Comparison of ENCODE assay signal across 19 cellular contexts in the genomic region with DNA sequence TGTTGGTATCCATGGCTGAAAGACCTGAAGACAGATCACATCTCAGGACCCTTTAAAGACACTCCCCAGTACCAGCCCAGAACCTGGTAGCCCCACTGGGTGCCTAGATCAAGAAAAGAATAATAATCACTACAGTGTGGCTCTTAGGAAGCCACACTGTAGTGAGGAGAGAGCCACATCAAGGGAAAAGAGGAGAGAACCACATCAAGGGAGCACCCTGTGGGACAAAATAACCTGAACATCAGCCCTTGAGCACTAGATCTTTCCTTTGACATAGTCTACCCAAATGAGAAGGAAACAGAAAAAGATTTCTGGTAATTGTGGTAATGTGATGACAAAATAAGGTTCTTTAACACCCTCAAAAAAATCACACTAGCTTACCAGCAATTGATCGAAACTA. TPM values are rescaled to one million over a fixed set of nuclear protein-coding genes. Genes with fewer than 3 reads are reported as not detected.
DNase-seq lines count a peak whose midpoint lies in the region; ATAC-seq and TF ChIP-seq lines count a peak whose summit lies in the region.
"Had no signal": no experiment of that assay in that cellular context is flagged by ENCODE, and none has a peak within 500 bp of the region (broad histone marks: within the 10 kb centered on the region; RNA-seq: fewer than 3 reads in every experiment).

No MANE protein-coding gene starts in this region.

- no peak for DNase-seq in activated T-cell treated with anti-CD3 and anti-CD28 coated beads, Interleukin-2, amount 50 U/mL, for 4 hours
- no peak for DNase-seq in activated T-cell treated with anti-CD3 and anti-CD28 coated beads, Interleukin-2, amount 50 U/mL, for 48 hours
- DNase-seq in DND-41 (peak; percentile 75), mesendoderm (no peak), NCI-H146 treated with DMSO at 0.1 percent for 48 hours (lab: John Stamatoyannopoulos, UW; ENCODE audit: unreplicated experiment) (no peak), glomerular visceral epithelial cell (ENCODE audit: extremely low spot score) (no peak)
- DNase-seq: DMS53, H7, Karpas-422, NCI-H1105 treated with DMSO at 0.1 percent for 48 hours, NCI-H187 treated with DMSO at 0.1 percent for 48 hours, NCI-H446, PC-9 had no signal

- H4K8ac ChIP-seq in mesendoderm (ENCODE audit: low read depth, low read length), result no peak overlapping the region

- no peaks in the 10 kb centered on the region for H3K79me1 ChIP-seq in mesendoderm (ENCODE audit: low read length)

- H3K18ac ChIP-seq in mesendoderm (ENCODE audit: low read length), result no peak overlapping the region

- H2AFZ ChIP-seq in DND-41 (ENCODE audit: low read depth, low read length), result no peak overlapping the region
- H2AFZ ChIP-seq: PC-9 had no signal

- H3K27ac ChIP-seq in DND-41 (ENCODE audit: low read length), result no peak overlapping the region
- peak overlapping the region; percentile 44 for H3K27ac ChIP-seq in mesendoderm (ENCODE audit: low read depth, low read length)
- H3K27ac ChIP-seq: A549, C4-2B, PC-9 had no signal

- no peaks in the 10 kb centered on the region for H3K27me3 ChIP-seq in DND-41 (ENCODE audit: insufficient read depth, low read length, poor library complexity)
- H3K27me3 ChIP-seq in mesendoderm (ENCODE audit: insufficient read depth, low read length, poor library complexity), result no peaks in the 10 kb centered on the region

- H3K79me2 ChIP-seq in DND-41 (ENCODE audit: insufficient read depth, low read length), result no peaks in the 10 kb centered on the region
- H3K79me2 ChIP-seq in mesendoderm (ENCODE audit: control insufficient read depth, insufficient read depth, low read length), result no peaks in the 10 kb centered on the region

- no peak overlapping the region for H2BK15ac ChIP-seq in mesendoderm (replicated peaks; ENCODE audit: low read depth)

- H2BK120ac ChIP-seq in mesendoderm (ENCODE audit: low read depth, low read length), result no peak overlapping the region

- no peak overlapping the region for H3K23ac ChIP-seq in mesendoderm (ENCODE audit: low read length)

- H3K4me2 ChIP-seq in DND-41 (ENCODE audit: insufficient read depth, low read length), result peak overlapping the region; percentile 42
- no peak overlapping the region for H3K4me2 ChIP-seq in mesendoderm (ENCODE audit: low read length)
- H3K4me2 ChIP-seq: A549, PC-9 had no signal

- H3K27ac Mint-ChIP-seq in activated T-helper 17 cell treated with anti-CD3 and anti-CD28 coated beads, Interleukin-2, amount 50 U/mL, for 72 hours, result no peak overlapping the region

- H3K36me3 ChIP-seq in DND-41 (ENCODE audit: insufficient read depth, low read length) (no peaks in the 10 kb centered on the region), mesendoderm (ENCODE audit: control insufficient read depth, insufficient read depth, low read length) (no peaks in the 10 kb centered on the region)

- H2AK5ac ChIP-seq in mesendoderm (ENCODE audit: low read length), result no peak overlapping the region

- H3K9me3 Mint-ChIP-seq in activated T-cell treated with anti-CD3 and anti-CD28 coated beads, Interleukin-2, amount 50 U/mL, for 4 hours, result peaks cover 19% of the 10 kb centered on the region
- H3K9me3 Mint-ChIP-seq in activated T-helper 17 cell treated with anti-CD3 and anti-CD28 coated beads, Interleukin-2, amount 50 U/mL, for 72 hours, result peaks cover 5% of the 10 kb centered on the region

- no peak overlapping the region for H4K5ac ChIP-seq in mesendoderm (ENCODE audit: low read length)

- H3K27me3 Mint-ChIP-seq in activated T-cell treated with anti-CD3 and anti-CD28 coated beads, Interleukin-2, amount 50 U/mL, for 4 hours (ENCODE audit: low read depth), result no peaks in the 10 kb centered on the region
- H3K27me3 Mint-ChIP-seq in activated T-helper 17 cell treated with anti-CD3 and anti-CD28 coated beads, Interleukin-2, amount 50 U/mL, for 72 hours, result no peaks in the 10 kb centered on the region

- no peaks in the 10 kb centered on the region for H3K36me3 Mint-ChIP-seq in activated T-cell treated with anti-CD3 and anti-CD28 coated beads, Interleukin-2, amount 50 U/mL, for 4 hours (ENCODE audit: insufficient read depth)
- H3K36me3 Mint-ChIP-seq in activated T-helper 17 cell treated with anti-CD3 and anti-CD28 coated beads, Interleukin-2, amount 50 U/mL, for 72 hours (ENCODE audit: low read depth), result no peaks in the 10 kb centered on the region

- H3K9ac ChIP-seq in DND-41 (ENCODE audit: low read depth, low read length) (no peak overlapping the region), mesendoderm (ENCODE audit: low read length) (no peak overlapping the region)

- H3K4ac ChIP-seq in mesendoderm (ENCODE audit: low read depth, low read length), result peak overlapping the region; percentile 36

- peak; percentile 58 to 72 for ATAC-seq in activated T-cell treated with anti-CD3 and anti-CD28 coated beads, Interleukin-2, amount 50 U/mL, for 4 hours
- peak; percentile 99 for ATAC-seq in DND-41 (ENCODE audit: insufficient read depth, low read depth)
- ATAC-seq in activated T-helper 17 cell treated with anti-CD3 and anti-CD28 coated beads, Interleukin-2, amount 50 U/mL, for 72 hours (replicated peaks), result peak; percentile 35
- no peak for ATAC-seq in HG03521 (IDR thresholded peaks at IDR 0.05; ENCODE audit: unreplicated experiment)
- ATAC-seq: A549, GM12878 had no signal

- H2BK5ac ChIP-seq in mesendoderm (ENCODE audit: low read length), result no peak overlapping the region

- H3K4me1 ChIP-seq in DND-41 (ENCODE audit: insufficient read depth, low read length) (peaks cover 22% of the 10 kb centered on the region), mesendoderm (ENCODE audit: control insufficient read depth, low read depth, low read length) (no peaks in the 10 kb centered on the region)
- H3K4me1 ChIP-seq: A549 had no signal

- WGBS in mesendoderm (ENCODE audit: extremely low coverage, insufficient coverage, low lambda C conversion rate), result no CpG with 5 or more reads among the region's 1 CpG

- no peak overlapping the region for H3K4me3 ChIP-seq in DND-41 (ENCODE audit: low read depth in 1 of 2, low read length in 2 of 2)
- H3K4me3 ChIP-seq in mesendoderm (ENCODE audit: low read length), result no peak overlapping the region
- H3K4me3 ChIP-seq: A549, GM12878, PC-9 had no signal

- H3K9me3 ChIP-seq in DND-41 (ENCODE audit: insufficient read depth, low read length, severe bottlenecking), result no peaks in the 10 kb centered on the region
- H3K9me3 ChIP-seq: A549 had no signal

- peaks cover 11% of the 10 kb centered on the region for H3K4me1 Mint-ChIP-seq in activated T-cell treated with anti-CD3 and anti-CD28 coated beads, Interleukin-2, amount 50 U/mL, for 4 hours (ENCODE audit: low read depth)
- H3K4me1 Mint-ChIP-seq in activated T-helper 17 cell treated with anti-CD3 and anti-CD28 coated beads, Interleukin-2, amount 50 U/mL, for 72 hours, result peaks cover 9% of the 10 kb centered on the region

- H3K4me3 Mint-ChIP-seq in activated T-cell treated with anti-CD3 and anti-CD28 coated beads, Interleukin-2, amount 50 U/mL, for 4 hours, result no peak overlapping the region
- no peak overlapping the region for H3K4me3 Mint-ChIP-seq in activated T-helper 17 cell treated with anti-CD3 and anti-CD28 coated beads, Interleukin-2, amount 50 U/mL, for 72 hours

- no peak for TF ChIP-seq CTCF in DND-41 (IDR thresholded peaks at IDR 0.05; ENCODE audit: borderline replicate concordance, extremely low read depth, low read length, poor library complexity, severe bottlenecking)

- no peaks in the 10 kb centered on the region for H4K20me1 ChIP-seq in DND-41 (ENCODE audit: insufficient read depth, low read length)

- no peak overlapping the region for H3K56ac ChIP-seq in mesendoderm (ENCODE audit: low read length)

RNA-seq across cellular contexts. Expression of a gene that starts 15.3 kb away (rescaled TPM):
- not detected for total RNA-seq in activated T-cell treated with anti-CD3 and anti-CD28 coated beads, Interleukin-2, amount 50 U/mL, for 4 hours
- total RNA-seq in activated T-helper 17 cell treated with anti-CD3 and anti-CD28 coated beads, Interleukin-2, amount 50 U/mL, for 72 hours, result not detected
- not detected for polyA plus RNA-seq in mesendoderm (2013, experiment 1 of 2)
- not detected for polyA plus RNA-seq in mesendoderm (2013, experiment 2 of 2)
- total RNA-seq: G401, H7, PC-9 had no signal
- polyA plus RNA-seq: A549 had no signal
